9 cellular contexts compared by ENCODE assay signal in the genomic region with DNA sequence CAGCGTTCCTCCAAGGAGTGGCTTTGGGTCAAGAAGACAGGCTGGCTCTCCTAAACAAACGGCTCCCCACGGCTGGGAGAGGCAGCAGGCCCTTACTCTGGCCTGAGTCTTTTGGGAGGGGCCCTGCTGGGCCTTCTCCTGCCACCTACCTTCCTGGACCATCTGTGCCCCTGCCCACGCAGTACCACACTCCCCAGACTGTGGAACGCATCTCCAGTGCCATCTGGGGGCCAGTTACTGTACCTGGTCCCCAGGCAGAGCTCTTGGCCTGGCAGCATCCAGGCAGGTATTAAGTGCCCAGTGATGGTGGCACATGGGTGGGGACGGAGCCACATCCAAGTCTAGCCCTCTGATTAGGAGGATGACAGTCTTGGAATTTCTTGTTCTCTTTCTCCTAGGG. TPM values are rescaled to one million over a fixed set of nuclear protein-coding genes. Genes with fewer than 3 reads are reported as not detected.
DNase-seq lines count a peak whose midpoint lies in the region; ATAC-seq and TF ChIP-seq lines count a peak whose summit lies in the region.
"Had no signal": no experiment of that assay in that cellular context is flagged by ENCODE, and none has a peak within 500 bp of the region (broad histone marks: within the 10 kb centered on the region; RNA-seq: fewer than 3 reads in every experiment).

No MANE protein-coding gene starts in this region.

- H3K4me3 Mint-ChIP-seq in type B pancreatic cell = no peak overlapping the region

- H3K27me3 ChIP-seq in GM06990 (replicated peaks; ENCODE audit: control insufficient read depth, insufficient read depth, low read length) = no peaks in the 10 kb centered on the region
- no peaks in the 10 kb centered on the region for H3K27me3 ChIP-seq in osteoblast (ENCODE audit: insufficient read depth, low read length)
- H3K27me3 ChIP-seq in MG63 = no peaks in the 10 kb centered on the region

- no peak overlapping the region for H3K4me2 ChIP-seq in osteoblast (ENCODE audit: insufficient read depth, low read length)

- H3K4me1 Mint-ChIP-seq in type B pancreatic cell (ENCODE audit: unreplicated experiment) = no peaks in the 10 kb centered on the region

- peaks cover 5% of the 10 kb centered on the region for H4K20me1 ChIP-seq in osteoblast (ENCODE audit: insufficient read depth, low read length)

- no peak overlapping the region for H2AFZ ChIP-seq in osteoblast (ENCODE audit: low read length)

- no peak for ATAC-seq in GM19035 (IDR thresholded peaks at IDR 0.05; ENCODE audit: unreplicated experiment)
- no peak for ATAC-seq in HG03280 (IDR thresholded peaks at IDR 0.05; ENCODE audit: unreplicated experiment)

- H3K9me3 Mint-ChIP-seq in type B pancreatic cell = no peaks in the 10 kb centered on the region

- H3K36me3 ChIP-seq in GM06990 (ENCODE audit: control insufficient read depth, insufficient read depth, low read length) (peaks cover 23% of the 10 kb centered on the region), osteoblast (ENCODE audit: insufficient read depth, low read length) (peaks cover 12% of the 10 kb centered on the region), MG63 (no peaks in the 10 kb centered on the region)

- DNase-seq in GM06990 (ENCODE audit: extremely low read depth, insufficient read length) = no peak
- DNase-seq in M059J (ENCODE audit: low read depth) = peak; percentile 40
- DNase-seq in activated T-cell treated with anti-CD3 and anti-CD28 coated beads, Interleukin-2, amount 50 U/mL, for 48 hours = peak; percentile 54 to 64
- peak; percentile 73 for DNase-seq in osteoblast (ENCODE audit: insufficient read length, low spot score, missing footprints)
- DNase-seq in MG63 = no peak
- DNase-seq in type B pancreatic cell (ENCODE audit: extremely low spot score, unreplicated experiment) = no peak

- TF ChIP-seq CTCF in GM06990 (IDR thresholded peaks at IDR 0.05; ENCODE audit: insufficient read depth, low read length, poor library complexity, severe bottlenecking) = peak; percentile 58
- TF ChIP-seq CTCF in osteoblast (IDR thresholded peaks at IDR 0.05; ENCODE audit: extremely low read depth, low read depth, low read length) = no peak
- TF ChIP-seq CTCF in type B pancreatic cell (conservative IDR thresholded peaks at IDR 0.05) = no peak

- no peak overlapping the region for H3K27ac Mint-ChIP-seq in type B pancreatic cell

- H3K9me3 ChIP-seq in osteoblast (ENCODE audit: low read depth, low read length) (no peaks in the 10 kb centered on the region), MG63 (no peaks in the 10 kb centered on the region)

- H3K27me3 Mint-ChIP-seq in type B pancreatic cell = no peaks in the 10 kb centered on the region

- H3K4me3 ChIP-seq in GM06990 (replicated peaks; ENCODE audit: low read depth, low read length) (no peak overlapping the region), osteoblast (ENCODE audit: insufficient read depth, low read length) (no peak overlapping the region), MG63 (no peak overlapping the region)
- H3K4me3 ChIP-seq: coronary artery had no signal

- no peak overlapping the region for H3K27ac ChIP-seq in osteoblast (ENCODE audit: low read depth, low read length)
- H3K27ac ChIP-seq: coronary artery had no signal

- no peaks in the 10 kb centered on the region for H3K79me2 ChIP-seq in osteoblast (ENCODE audit: insufficient read depth, low read length)

- H3K36me3 Mint-ChIP-seq in type B pancreatic cell = no peaks in the 10 kb centered on the region

- H3K4me1 ChIP-seq in osteoblast (ENCODE audit: insufficient read depth, low read length) = peaks cover 8% of the 10 kb centered on the region

RNA-seq across cellular contexts. Expression of a gene that starts 14.4 kb away (rescaled TPM):
- 41.2 and 50.7 TPM in 2 replicates for total RNA-seq in M059J (2014; rRNA removed; shearing (Covaris generic))
- total RNA-seq in osteoblast = 13.6 and 16.3 TPM in 2 replicates
- total RNA-seq in MG63 (2014; rRNA removed; shearing (Covaris generic); ENCODE audit: low replicate concordance) = 10.8 and 17.1 TPM in 2 replicates
- 11.2 and 13.3 TPM in 2 replicates for total RNA-seq in type B pancreatic cell (ENCODE audit: low replicate concordance)

RNA-seq across cellular contexts. Expression of a gene that starts 14.5 kb away (rescaled TPM):
- total RNA-seq in M059J (2014; rRNA removed; shearing (Covaris generic)) = 27.3 and 27.4 TPM in 2 replicates
- 20.0 and 24.2 TPM in 2 replicates for total RNA-seq in osteoblast
- 19.6 and 29.7 TPM in 2 replicates for total RNA-seq in MG63 (2014; rRNA removed; shearing (Covaris generic); ENCODE audit: low replicate concordance)
- total RNA-seq in type B pancreatic cell (ENCODE audit: low replicate concordance) = 16.5 and 23.5 TPM in 2 replicates

RNA-seq across cellular contexts. Expression of a gene that starts 16.9 kb away (rescaled TPM):
- total RNA-seq in M059J (2014; rRNA removed; shearing (Covaris generic)) = 52.4 and 67.0 TPM in 2 replicates
- 44.2 and 57.5 TPM in 2 replicates for total RNA-seq in osteoblast
- 24.3 and 27.1 TPM in 2 replicates for total RNA-seq in MG63 (2014; rRNA removed; shearing (Covaris generic); ENCODE audit: low replicate concordance)
- total RNA-seq in type B pancreatic cell (ENCODE audit: low replicate concordance) = 23.1 and 34.9 TPM in 2 replicates

RNA-seq across cellular contexts. Expression of a gene that starts 28.5 kb away (rescaled TPM):
- total RNA-seq in M059J (2014; rRNA removed; shearing (Covaris generic)) = 59.8 and 81.8 TPM in 2 replicates
- total RNA-seq in osteoblast (27.1 and 27.9 TPM in 2 replicates), type B pancreatic cell (ENCODE audit: low replicate concordance) (45.2 and 48.1 TPM in 2 replicates)
- 18.4 and 45.5 TPM in 2 replicates for total RNA-seq in MG63 (2014; rRNA removed; shearing (Covaris generic); ENCODE audit: low replicate concordance)

RNA-seq across cellular contexts. Expression of a gene that starts 54.1 kb away (rescaled TPM):
- 14.9 and 21.2 TPM in 2 replicates for total RNA-seq in M059J (2014; rRNA removed; shearing (Covaris generic))
- total RNA-seq in osteoblast (14.5 and 16.5 TPM in 2 replicates), type B pancreatic cell (ENCODE audit: low replicate concordance) (28.2 and 34.0 TPM in 2 replicates)
- 7.6 and 16.2 TPM in 2 replicates for total RNA-seq in MG63 (2014; rRNA removed; shearing (Covaris generic); ENCODE audit: low replicate concordance)

Comparison
In these comparisons a context has a peak if more than half of its experiments do, and no peak if none do; other contexts are left out.
1. DNase-seq: peak in M059J (single experiment), activated T-cell treated with anti-CD3 and anti-CD28 coated beads, Interleukin-2, amount 50 U/mL, for 48 hours (2 of 2) and osteoblast (single experiment); none in GM06990 (single experiment), MG63 (single experiment) and type B pancreatic cell (single experiment).